In the genomic region with DNA sequence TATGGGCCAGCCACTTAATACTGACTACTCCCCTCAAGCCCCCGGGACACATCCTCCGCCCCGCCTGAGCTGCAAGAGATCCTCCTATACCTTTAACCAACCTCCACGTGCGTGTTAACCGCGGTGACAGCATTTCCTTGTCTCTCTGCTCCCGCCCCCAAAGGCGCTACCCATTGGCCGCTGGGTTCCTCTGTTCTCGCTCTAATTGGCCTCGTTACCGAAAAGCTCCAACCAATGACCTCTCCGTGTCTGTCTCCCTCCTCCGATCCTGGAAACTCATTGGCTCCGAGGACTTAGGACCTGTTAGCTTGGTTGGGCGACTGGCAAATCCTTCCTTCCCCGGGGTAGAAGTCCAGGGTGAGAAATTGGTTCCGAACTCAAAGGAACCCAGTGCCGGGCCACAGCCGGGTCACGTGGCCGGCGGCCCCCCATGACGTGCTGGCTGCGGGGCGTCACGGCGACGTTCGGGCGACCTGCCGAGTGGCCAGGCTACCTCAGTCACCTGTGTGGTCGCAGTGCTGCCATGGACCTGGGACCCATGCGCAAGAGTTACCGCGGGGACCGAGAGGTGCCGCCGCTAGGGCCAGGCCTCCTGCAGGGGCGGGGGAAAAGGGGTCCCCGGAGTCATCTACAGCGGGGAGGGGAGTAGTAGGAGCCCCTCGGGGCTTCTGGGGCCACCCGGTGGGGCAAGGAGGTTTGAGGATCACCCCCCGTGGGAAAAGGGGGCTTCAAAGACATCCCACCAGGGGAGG, we compare ENCODE assay signal across 1 cellular context.
TF ChIP-seq lines count a peak whose summit lies in the region.

A gene (plus strand): TSS at position 326 of the 752 bp plus-strand sequence. CDS start 105 bp downstream, at position 431.

TF ChIP-seq in K562, 482 proteins besides CTCF, POLR2A, EP300 and RAD21 (continued from another document and continues in another):
- TF ChIP-seq PHB (CRISPR knock-in tag; IDR thresholded peaks at IDR 0.05), result no peak
- TF ChIP-seq, protein P1, sequence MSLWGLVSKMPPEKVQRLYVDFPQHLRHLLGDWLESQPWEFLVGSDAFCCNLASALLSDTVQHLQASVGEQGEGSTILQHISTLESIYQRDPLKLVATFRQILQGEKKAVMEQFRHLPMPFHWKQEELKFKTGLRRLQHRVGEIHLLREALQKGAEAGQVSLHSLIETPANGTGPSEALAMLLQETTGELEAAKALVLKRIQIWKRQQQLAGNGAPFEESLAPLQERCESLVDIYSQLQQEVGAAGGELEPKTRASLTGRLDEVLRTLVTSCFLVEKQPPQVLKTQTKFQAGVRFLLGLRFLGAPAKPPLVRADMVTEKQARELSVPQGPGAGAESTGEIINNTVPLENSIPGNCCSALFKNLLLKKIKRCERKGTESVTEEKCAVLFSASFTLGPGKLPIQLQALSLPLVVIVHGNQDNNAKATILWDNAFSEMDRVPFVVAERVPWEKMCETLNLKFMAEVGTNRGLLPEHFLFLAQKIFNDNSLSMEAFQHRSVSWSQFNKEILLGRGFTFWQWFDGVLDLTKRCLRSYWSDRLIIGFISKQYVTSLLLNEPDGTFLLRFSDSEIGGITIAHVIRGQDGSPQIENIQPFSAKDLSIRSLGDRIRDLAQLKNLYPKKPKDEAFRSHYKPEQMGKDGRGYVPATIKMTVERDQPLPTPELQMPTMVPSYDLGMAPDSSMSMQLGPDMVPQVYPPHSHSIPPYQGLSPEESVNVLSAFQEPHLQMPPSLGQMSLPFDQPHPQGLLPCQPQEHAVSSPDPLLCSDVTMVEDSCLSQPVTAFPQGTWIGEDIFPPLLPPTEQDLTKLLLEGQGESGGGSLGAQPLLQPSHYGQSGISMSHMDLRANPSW (CRISPR knock-in tag; IDR thresholded peaks at IDR 0.05), result no peak
- TF ChIP-seq HLTF (IDR thresholded peaks at IDR 0.05), result no peak
- no peak for TF ChIP-seq ZBTB17 (CRISPR knock-in tag; IDR thresholded peaks at IDR 0.05)
- TF ChIP-seq RBM25 (IDR thresholded peaks at IDR 0.05; ENCODE audit: low read depth, low read length, severe bottlenecking), result peak; percentile 92
- TF ChIP-seq ZBED1 (IDR thresholded peaks at IDR 0.05), result no peak
- no peak for TF ChIP-seq GATA2 (CRISPR knock-in tag; IDR thresholded peaks at IDR 0.05)
- TF ChIP-seq CXXC5 (CRISPR knock-in tag; IDR thresholded peaks at IDR 0.05), result peak; percentile 52; the same call in 1 of the 2 replicates
- no peak for TF ChIP-seq GABPB2 (CRISPR knock-in tag; conservative IDR thresholded peaks at IDR 0.05)
- TF ChIP-seq SIRT6 (IDR thresholded peaks at IDR 0.05; ENCODE audit: low read depth, low read length), result no peak
- TF ChIP-seq ZNF347 (CRISPR knock-in tag; IDR thresholded peaks at IDR 0.05; ENCODE audit: low read depth), result no peak
- peak; percentile 33; the same call in 1 of the 2 replicates for TF ChIP-seq TEAD4 (IDR thresholded peaks at IDR 0.05; ENCODE audit: low read length)
- no peak for TF ChIP-seq TEAD4 (CRISPR knock-in tag; IDR thresholded peaks at IDR 0.05; ENCODE audit: borderline replicate concordance)
- TF ChIP-seq STAT5B (CRISPR knock-in tag; IDR thresholded peaks at IDR 0.05), result no peak
- no peak for TF ChIP-seq CBFA2T3 (IDR thresholded peaks at IDR 0.05)
- TF ChIP-seq, protein P2, sequence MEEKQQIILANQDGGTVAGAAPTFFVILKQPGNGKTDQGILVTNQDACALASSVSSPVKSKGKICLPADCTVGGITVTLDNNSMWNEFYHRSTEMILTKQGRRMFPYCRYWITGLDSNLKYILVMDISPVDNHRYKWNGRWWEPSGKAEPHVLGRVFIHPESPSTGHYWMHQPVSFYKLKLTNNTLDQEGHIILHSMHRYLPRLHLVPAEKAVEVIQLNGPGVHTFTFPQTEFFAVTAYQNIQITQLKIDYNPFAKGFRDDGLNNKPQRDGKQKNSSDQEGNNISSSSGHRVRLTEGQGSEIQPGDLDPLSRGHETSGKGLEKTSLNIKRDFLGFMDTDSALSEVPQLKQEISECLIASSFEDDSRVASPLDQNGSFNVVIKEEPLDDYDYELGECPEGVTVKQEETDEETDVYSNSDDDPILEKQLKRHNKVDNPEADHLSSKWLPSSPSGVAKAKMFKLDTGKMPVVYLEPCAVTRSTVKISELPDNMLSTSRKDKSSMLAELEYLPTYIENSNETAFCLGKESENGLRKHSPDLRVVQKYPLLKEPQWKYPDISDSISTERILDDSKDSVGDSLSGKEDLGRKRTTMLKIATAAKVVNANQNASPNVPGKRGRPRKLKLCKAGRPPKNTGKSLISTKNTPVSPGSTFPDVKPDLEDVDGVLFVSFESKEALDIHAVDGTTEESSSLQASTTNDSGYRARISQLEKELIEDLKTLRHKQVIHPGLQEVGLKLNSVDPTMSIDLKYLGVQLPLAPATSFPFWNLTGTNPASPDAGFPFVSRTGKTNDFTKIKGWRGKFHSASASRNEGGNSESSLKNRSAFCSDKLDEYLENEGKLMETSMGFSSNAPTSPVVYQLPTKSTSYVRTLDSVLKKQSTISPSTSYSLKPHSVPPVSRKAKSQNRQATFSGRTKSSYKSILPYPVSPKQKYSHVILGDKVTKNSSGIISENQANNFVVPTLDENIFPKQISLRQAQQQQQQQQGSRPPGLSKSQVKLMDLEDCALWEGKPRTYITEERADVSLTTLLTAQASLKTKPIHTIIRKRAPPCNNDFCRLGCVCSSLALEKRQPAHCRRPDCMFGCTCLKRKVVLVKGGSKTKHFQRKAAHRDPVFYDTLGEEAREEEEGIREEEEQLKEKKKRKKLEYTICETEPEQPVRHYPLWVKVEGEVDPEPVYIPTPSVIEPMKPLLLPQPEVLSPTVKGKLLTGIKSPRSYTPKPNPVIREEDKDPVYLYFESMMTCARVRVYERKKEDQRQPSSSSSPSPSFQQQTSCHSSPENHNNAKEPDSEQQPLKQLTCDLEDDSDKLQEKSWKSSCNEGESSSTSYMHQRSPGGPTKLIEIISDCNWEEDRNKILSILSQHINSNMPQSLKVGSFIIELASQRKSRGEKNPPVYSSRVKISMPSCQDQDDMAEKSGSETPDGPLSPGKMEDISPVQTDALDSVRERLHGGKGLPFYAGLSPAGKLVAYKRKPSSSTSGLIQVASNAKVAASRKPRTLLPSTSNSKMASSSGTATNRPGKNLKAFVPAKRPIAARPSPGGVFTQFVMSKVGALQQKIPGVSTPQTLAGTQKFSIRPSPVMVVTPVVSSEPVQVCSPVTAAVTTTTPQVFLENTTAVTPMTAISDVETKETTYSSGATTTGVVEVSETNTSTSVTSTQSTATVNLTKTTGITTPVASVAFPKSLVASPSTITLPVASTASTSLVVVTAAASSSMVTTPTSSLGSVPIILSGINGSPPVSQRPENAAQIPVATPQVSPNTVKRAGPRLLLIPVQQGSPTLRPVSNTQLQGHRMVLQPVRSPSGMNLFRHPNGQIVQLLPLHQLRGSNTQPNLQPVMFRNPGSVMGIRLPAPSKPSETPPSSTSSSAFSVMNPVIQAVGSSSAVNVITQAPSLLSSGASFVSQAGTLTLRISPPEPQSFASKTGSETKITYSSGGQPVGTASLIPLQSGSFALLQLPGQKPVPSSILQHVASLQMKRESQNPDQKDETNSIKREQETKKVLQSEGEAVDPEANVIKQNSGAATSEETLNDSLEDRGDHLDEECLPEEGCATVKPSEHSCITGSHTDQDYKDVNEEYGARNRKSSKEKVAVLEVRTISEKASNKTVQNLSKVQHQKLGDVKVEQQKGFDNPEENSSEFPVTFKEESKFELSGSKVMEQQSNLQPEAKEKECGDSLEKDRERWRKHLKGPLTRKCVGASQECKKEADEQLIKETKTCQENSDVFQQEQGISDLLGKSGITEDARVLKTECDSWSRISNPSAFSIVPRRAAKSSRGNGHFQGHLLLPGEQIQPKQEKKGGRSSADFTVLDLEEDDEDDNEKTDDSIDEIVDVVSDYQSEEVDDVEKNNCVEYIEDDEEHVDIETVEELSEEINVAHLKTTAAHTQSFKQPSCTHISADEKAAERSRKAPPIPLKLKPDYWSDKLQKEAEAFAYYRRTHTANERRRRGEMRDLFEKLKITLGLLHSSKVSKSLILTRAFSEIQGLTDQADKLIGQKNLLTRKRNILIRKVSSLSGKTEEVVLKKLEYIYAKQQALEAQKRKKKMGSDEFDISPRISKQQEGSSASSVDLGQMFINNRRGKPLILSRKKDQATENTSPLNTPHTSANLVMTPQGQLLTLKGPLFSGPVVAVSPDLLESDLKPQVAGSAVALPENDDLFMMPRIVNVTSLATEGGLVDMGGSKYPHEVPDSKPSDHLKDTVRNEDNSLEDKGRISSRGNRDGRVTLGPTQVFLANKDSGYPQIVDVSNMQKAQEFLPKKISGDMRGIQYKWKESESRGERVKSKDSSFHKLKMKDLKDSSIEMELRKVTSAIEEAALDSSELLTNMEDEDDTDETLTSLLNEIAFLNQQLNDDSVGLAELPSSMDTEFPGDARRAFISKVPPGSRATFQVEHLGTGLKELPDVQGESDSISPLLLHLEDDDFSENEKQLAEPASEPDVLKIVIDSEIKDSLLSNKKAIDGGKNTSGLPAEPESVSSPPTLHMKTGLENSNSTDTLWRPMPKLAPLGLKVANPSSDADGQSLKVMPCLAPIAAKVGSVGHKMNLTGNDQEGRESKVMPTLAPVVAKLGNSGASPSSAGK (IDR thresholded peaks at IDR 0.05), result peak; percentile 99
- no peak for TF ChIP-seq HEY1 (CRISPR knock-in tag; IDR thresholded peaks at IDR 0.05; ENCODE audit: borderline replicate concordance)
- TF ChIP-seq IRF2 (CRISPR knock-in tag; IDR thresholded peaks at IDR 0.05), result no peak
- TF ChIP-seq, protein P3, sequence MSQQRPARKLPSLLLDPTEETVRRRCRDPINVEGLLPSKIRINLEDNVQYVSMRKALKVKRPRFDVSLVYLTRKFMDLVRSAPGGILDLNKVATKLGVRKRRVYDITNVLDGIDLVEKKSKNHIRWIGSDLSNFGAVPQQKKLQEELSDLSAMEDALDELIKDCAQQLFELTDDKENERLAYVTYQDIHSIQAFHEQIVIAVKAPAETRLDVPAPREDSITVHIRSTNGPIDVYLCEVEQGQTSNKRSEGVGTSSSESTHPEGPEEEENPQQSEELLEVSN (IDR thresholded peaks at IDR 0.05; ENCODE audit: borderline replicate concordance in 1 of 2, extremely low read depth in 1 of 2, insufficient read depth in 1 of 2, insufficient read length in 1 of 2, low read depth in 1 of 2, low read length in 1 of 2, poor library complexity in 1 of 2, severe bottlenecking in 1 of 2), result peak; percentile 97 to 98
- no peak for TF ChIP-seq RFX5 (IDR thresholded peaks at IDR 0.05; ENCODE audit: low read depth, low read length)
- TF ChIP-seq ETV6 (IDR thresholded peaks at IDR 0.05; ENCODE audit: borderline replicate concordance in 1 of 2, low read depth in 2 of 2, low read length in 1 of 2), result no peak
- no peak for TF ChIP-seq ETV6 (CRISPR knock-in tag; IDR thresholded peaks at IDR 0.05; ENCODE audit: borderline replicate concordance)
- TF ChIP-seq, protein P4, sequence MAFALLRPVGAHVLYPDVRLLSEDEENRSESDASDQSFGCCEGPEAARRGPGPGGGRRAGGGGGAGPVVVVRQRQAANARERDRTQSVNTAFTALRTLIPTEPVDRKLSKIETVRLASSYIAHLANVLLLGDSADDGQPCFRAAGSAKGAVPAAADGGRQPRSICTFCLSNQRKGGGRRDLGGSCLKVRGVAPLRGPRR (CRISPR knock-in tag; IDR thresholded peaks at IDR 0.05), result no peak
- TF ChIP-seq SP2 (IDR thresholded peaks at IDR 0.05; ENCODE audit: extremely low read depth, low read depth, low read length, poor library complexity, severe bottlenecking), result peak; percentile 74
- peak; percentile 52 for TF ChIP-seq TAF1 (IDR thresholded peaks at IDR 0.05; ENCODE audit: control insufficient read depth, extremely low read depth, insufficient read depth, low read length, severe bottlenecking)
- no peak for TF ChIP-seq SLC30A9 (CRISPR knock-in tag; IDR thresholded peaks at IDR 0.05)
- TF ChIP-seq, protein P5, sequence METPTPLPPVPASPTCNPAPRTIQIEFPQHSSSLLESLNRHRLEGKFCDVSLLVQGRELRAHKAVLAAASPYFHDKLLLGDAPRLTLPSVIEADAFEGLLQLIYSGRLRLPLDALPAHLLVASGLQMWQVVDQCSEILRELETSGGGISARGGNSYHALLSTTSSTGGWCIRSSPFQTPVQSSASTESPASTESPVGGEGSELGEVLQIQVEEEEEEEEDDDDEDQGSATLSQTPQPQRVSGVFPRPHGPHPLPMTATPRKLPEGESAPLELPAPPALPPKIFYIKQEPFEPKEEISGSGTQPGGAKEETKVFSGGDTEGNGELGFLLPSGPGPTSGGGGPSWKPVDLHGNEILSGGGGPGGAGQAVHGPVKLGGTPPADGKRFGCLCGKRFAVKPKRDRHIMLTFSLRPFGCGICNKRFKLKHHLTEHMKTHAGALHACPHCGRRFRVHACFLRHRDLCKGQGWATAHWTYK (CRISPR knock-in tag; IDR thresholded peaks at IDR 0.05), result peak; percentile 42; the same call in 1 of the 2 replicates
- no peak for TF ChIP-seq ILK (tag; IDR thresholded peaks at IDR 0.05; ENCODE audit: borderline replicate concordance, low read depth)
- peak; percentile 78 for TF ChIP-seq CHD2 (IDR thresholded peaks at IDR 0.05; ENCODE audit: low read depth, low read length)
- TF ChIP-seq, protein P6, sequence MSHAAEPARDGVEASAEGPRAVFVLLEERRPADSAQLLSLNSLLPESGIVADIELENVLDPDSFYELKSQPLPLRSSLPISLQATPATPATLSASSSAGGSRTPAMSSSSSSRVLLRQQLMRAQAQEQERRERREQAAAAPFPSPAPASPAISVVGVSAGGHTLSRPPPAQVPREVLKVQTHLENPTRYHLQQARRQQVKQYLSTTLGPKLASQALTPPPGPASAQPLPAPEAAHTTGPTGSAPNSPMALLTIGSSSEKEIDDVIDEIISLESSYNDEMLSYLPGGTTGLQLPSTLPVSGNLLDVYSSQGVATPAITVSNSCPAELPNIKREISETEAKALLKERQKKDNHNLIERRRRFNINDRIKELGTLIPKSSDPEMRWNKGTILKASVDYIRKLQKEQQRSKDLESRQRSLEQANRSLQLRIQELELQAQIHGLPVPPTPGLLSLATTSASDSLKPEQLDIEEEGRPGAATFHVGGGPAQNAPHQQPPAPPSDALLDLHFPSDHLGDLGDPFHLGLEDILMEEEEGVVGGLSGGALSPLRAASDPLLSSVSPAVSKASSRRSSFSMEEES (CRISPR knock-in tag; IDR thresholded peaks at IDR 0.05), result peak; percentile 66
- TF ChIP-seq HMGN3 (IDR thresholded peaks at IDR 0.05; ENCODE audit: borderline replicate concordance, extremely low read depth, insufficient read length, low read depth, low read length), result no peak
- TF ChIP-seq ZFP30 (CRISPR knock-in tag; IDR thresholded peaks at IDR 0.05; ENCODE audit: borderline replicate concordance), result no peak
- no peak for TF ChIP-seq ZNF444 (CRISPR knock-in tag; IDR thresholded peaks at IDR 0.05)
- TF ChIP-seq, protein P7, sequence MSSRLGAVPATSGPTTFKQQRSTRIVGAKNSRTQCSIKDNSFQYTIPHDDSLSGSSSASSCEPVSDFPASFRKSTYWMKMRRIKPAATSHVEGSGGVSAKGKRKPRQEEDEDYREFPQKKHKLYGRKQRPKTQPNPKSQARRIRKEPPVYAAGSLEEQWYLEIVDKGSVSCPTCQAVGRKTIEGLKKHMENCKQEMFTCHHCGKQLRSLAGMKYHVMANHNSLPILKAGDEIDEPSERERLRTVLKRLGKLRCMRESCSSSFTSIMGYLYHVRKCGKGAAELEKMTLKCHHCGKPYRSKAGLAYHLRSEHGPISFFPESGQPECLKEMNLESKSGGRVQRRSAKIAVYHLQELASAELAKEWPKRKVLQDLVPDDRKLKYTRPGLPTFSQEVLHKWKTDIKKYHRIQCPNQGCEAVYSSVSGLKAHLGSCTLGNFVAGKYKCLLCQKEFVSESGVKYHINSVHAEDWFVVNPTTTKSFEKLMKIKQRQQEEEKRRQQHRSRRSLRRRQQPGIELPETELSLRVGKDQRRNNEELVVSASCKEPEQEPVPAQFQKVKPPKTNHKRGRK (tag; IDR thresholded peaks at IDR 0.05), result no peak
- no peak for TF ChIP-seq KLF10 (CRISPR knock-in tag; IDR thresholded peaks at IDR 0.05)
- TF ChIP-seq POLR3A (IDR thresholded peaks at IDR 0.05; ENCODE audit: borderline replicate concordance, extremely low read depth, insufficient read depth, insufficient read length), result no peak
- no peak for TF ChIP-seq MCM7 (IDR thresholded peaks at IDR 0.05)
- TF ChIP-seq TEAD1 (CRISPR knock-in tag; IDR thresholded peaks at IDR 0.05), result peak in 1 of 2 experiments; percentile 48; a peak in 2 of 4 replicates
